In the genomic region with DNA sequence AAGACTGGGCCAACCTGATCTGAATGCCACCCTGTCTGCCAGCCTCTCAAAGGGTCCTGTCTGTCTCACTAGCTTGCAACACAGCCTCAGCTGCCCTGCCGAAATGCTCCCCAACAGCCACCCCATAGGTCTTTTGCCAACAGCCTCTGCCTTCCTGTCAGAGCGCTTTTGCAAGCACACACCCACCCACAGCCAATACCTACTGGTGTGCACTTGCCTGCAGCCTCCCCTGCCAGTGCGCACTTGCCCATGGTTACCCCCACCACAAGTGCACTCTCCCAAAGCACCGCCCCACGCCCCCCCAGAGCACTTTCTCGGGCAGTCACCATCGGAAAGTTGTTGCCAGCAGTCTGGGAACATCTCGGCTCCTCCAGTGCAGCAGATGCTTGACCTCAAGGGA, we compare ENCODE assay signal across 1 cellular context.
TF ChIP-seq lines count a peak whose summit lies in the region.

No MANE protein-coding gene starts in this region.

TF ChIP-seq in H1, 55 proteins besides CTCF, POLR2A, EP300 and RAD21:
- no peak for TF ChIP-seq CBX5 (IDR thresholded peaks at IDR 0.05; ENCODE audit: low read depth, low read length)
